Comparison of ENCODE assay signal across 8 cellular contexts in genomic region chr17:11997147-11997971, GRCh38. TPM values are rescaled to one million over a fixed set of nuclear protein-coding genes. Genes with fewer than 3 reads are reported as not detected.
DNase-seq lines count a peak whose midpoint lies in the region; TF ChIP-seq lines count a peak whose summit lies in the region.

ZNF18 (minus strand) TSS chr17:11997475; CDS start chr17:11992829, 4,646 bp downstream.

- DNase-seq in H7, result peak; percentile 97
- DNase-seq in SHP77 (lab: John Stamatoyannopoulos, UW), result peak; percentile 88 to 98
- peak; percentile 93 for DNase-seq in activated gamma-delta T cell (lab: John Stamatoyannopoulos, UW)
- peak; percentile 94 to 98 for DNase-seq in foreskin fibroblast
- peak; percentile 83 for DNase-seq in stromal cell of bone marrow (ENCODE audit: low read depth)

- no peaks in the 10 kb centered on the region for H3K4me1 ChIP-seq in ES-I3 (ENCODE audit: insufficient read depth, low read length)
- H3K4me1 ChIP-seq in Loucy (ENCODE audit: insufficient read depth, low read length, poor library complexity, severe bottlenecking), result peaks cover 13% of the 10 kb centered on the region
- H3K4me1 ChIP-seq in neuron (ENCODE audit: insufficient read depth, low read length), result peaks cover 3% of the 10 kb centered on the region

- no peaks in the 10 kb centered on the region for H3F3A ChIP-seq in Loucy (ENCODE audit: low read depth)

- H3K9me3 ChIP-seq in ES-I3 (ENCODE audit: control insufficient read depth, insufficient read depth, low read length) (no peaks in the 10 kb centered on the region), Loucy (ENCODE audit: insufficient read depth, low read depth, low read length) (no peaks in the 10 kb centered on the region), neuron (ENCODE audit: low read length) (peaks cover 2% of the 10 kb centered on the region)

- H3K36me3 ChIP-seq in ES-I3 (ENCODE audit: insufficient read depth, low read length) (no peaks in the 10 kb centered on the region), H7 (replicated peaks; ENCODE audit: control insufficient read depth, insufficient read depth, low read length) (no peaks in the 10 kb centered on the region), Loucy (ENCODE audit: insufficient read depth, low read length) (no peaks in the 10 kb centered on the region), neuron (ENCODE audit: insufficient read depth, low read length) (peaks cover 6% of the 10 kb centered on the region)

- no peaks in the 10 kb centered on the region for H4K20me1 ChIP-seq in Loucy (ENCODE audit: insufficient read depth, low read length, poor library complexity, severe bottlenecking)

- H3K4me2 ChIP-seq in Loucy (ENCODE audit: low read depth, low read length, poor library complexity, severe bottlenecking), result peak within 1 kb of the TSS; percentile 89

- no peak for TF ChIP-seq CTCF in Loucy (conservative IDR thresholded peaks at IDR 0.05; ENCODE audit: low read length)
- no peak for TF ChIP-seq CTCF in foreskin fibroblast (IDR thresholded peaks at IDR 0.05; ENCODE audit: low read depth, low read length)

- H3K27me3 ChIP-seq in H7 (ENCODE audit: control insufficient read depth, insufficient read depth, low read length) (no peaks in the 10 kb centered on the region), Loucy (ENCODE audit: insufficient read depth, low read length, poor library complexity, severe bottlenecking) (peaks cover 29% of the 10 kb centered on the region), neuron (ENCODE audit: insufficient read depth, low read length) (no peaks in the 10 kb centered on the region)

- H3K4me3 ChIP-seq in H7 (ENCODE audit: insufficient read depth, low read depth, low read length) (peak within 1 kb of the TSS; percentile 88), Loucy (ENCODE audit: low read length, poor library complexity, severe bottlenecking) (peak within 1 kb of the TSS; percentile 97), foreskin fibroblast (ENCODE audit: low read depth in 1 of 2, low read length in 2 of 2) (peak within 1 kb of the TSS; percentile 75 to 84), neuron (ENCODE audit: low read length) (peak within 1 kb of the TSS; percentile 64)

- peak within 1 kb of the TSS; percentile 100 for H2AFZ ChIP-seq in Loucy (ENCODE audit: low read length)
- H2AFZ ChIP-seq in neuron (ENCODE audit: low read depth, low read length), result peak within 1 kb of the TSS; percentile 74

- H3K9ac ChIP-seq in ES-I3 (ENCODE audit: low read depth, low read length), result peak within 1 kb of the TSS; percentile 87
- H3K9ac ChIP-seq in Loucy (ENCODE audit: low read depth, low read length, poor library complexity, severe bottlenecking), result peak within 1 kb of the TSS; percentile 87

- H3K9me2 ChIP-seq in Loucy (replicated peaks; ENCODE audit: low read depth, low read length), result no peaks in the 10 kb centered on the region

- H3K79me2 ChIP-seq in Loucy (ENCODE audit: insufficient read depth, low read length), result peaks cover 7% of the 10 kb centered on the region; the same call in 1 of the 2 replicates

RNA-seq across cellular contexts. Expression of gene ZNF18, which starts in this region (rescaled TPM):
- total RNA-seq in H7 (2014; rRNA removed; shearing (Covaris generic)), result 17.2 and 19.8 TPM in 2 replicates

Comparison
In these comparisons a context has a peak if more than half of its experiments do, and no peak if none do; other contexts are left out.
1. Peak in every context shown above with its lines: DNase-seq and H3K4me3 ChIP-seq.